Comparison of ENCODE assay signal across 12 cellular contexts in genomic region chr11:10762185-10762584, GRCh38. TPM values are rescaled to one million over a fixed set of nuclear protein-coding genes. Genes with fewer than 3 reads are reported as not detected.
DNase-seq lines count a peak whose midpoint lies in the region; ATAC-seq and TF ChIP-seq lines count a peak whose summit lies in the region.
"Had no signal": no experiment of that assay in that cellular context is flagged by ENCODE, and none has a peak within 500 bp of the region (broad histone marks: within the 10 kb centered on the region; RNA-seq: fewer than 3 reads in every experiment).

No MANE protein-coding gene starts in this region.

- CTCF ChIA-PET in MCF 10A (lab: Yijun Ruan, JAX): interaction anchor here (1.0 to 7.7 kb wide), 3 partner anchors 8 to 265 kb away, joined by 3 to 66 read pairs (median 5); no protein-coding TSS in a partner anchor

- POLR2A ChIA-PET in MCF 10A (lab: Yijun Ruan, JAX): interaction anchor here (1.1 to 1.2 kb wide), 2 partner anchors 8 to 11 kb away, joined by 3 read pairs; partner anchors contain the start of gene CTR9

- ATAC-seq in GM19035 (IDR thresholded peaks at IDR 0.05; ENCODE audit: unreplicated experiment): peak; percentile 85
- peak; percentile 91 for ATAC-seq in HG02610 (IDR thresholded peaks at IDR 0.05; ENCODE audit: unreplicated experiment)
- ATAC-seq in HG03520 (IDR thresholded peaks at IDR 0.05; ENCODE audit: unreplicated experiment): peak; percentile 76
- ATAC-seq: natural killer cell had no signal

- TF ChIP-seq POLR2A in testis (IDR thresholded peaks at IDR 0.05): no peak

- TF ChIP-seq CTCF in MCF 10A (IDR thresholded peaks at IDR 0.05; ENCODE audit: unreplicated experiment): no peak
- no peak for TF ChIP-seq CTCF in testis (IDR thresholded peaks at IDR 0.05)

- H3K27ac ChIP-seq in testis: no peak overlapping the region

- H3K9me3 ChIP-seq in testis: no peaks in the 10 kb centered on the region

- H3K4me3 Mint-ChIP-seq in MCF 10A (ENCODE audit: unreplicated experiment): no peak overlapping the region
- H3K4me3 Mint-ChIP-seq: natural killer cell, type B pancreatic cell had no signal

- H3K36me3 ChIP-seq in testis (ENCODE audit: low read depth, missing control alignments): no peaks in the 10 kb centered on the region

- DNase-seq in germinal center (ENCODE audit: low spot score) (peak; percentile 21), LoVo (ENCODE audit: low spot score) (no peak), MCF 10A (ENCODE audit: unreplicated experiment) (no peak), testis (no peak)
- no peak for DNase-seq in stimulated activated CD8-positive, alpha-beta memory T cell treated with anti-CD3 and anti-CD28 coated beads, Interleukin-4, amount 100 ng/mL, for 48 hours
- DNase-seq: natural killer cell; NCI-H774; stimulated activated CD4-positive, alpha-beta T cell treated with anti-CD3 and anti-CD28 coated beads, Interleukin-1b, Interleukin-23, amount 100 ng/mL, for 48 hours had no signal

- H3K27me3 Mint-ChIP-seq in MCF 10A (ENCODE audit: insufficient read depth, unreplicated experiment): no peaks in the 10 kb centered on the region
- H3K27me3 Mint-ChIP-seq: type B pancreatic cell had no signal

- H3K4me1 ChIP-seq in testis: no peaks in the 10 kb centered on the region

- H3K4me1 Mint-ChIP-seq in MCF 10A (ENCODE audit: insufficient read depth, unreplicated experiment): no peaks in the 10 kb centered on the region

- no peak overlapping the region for H3K4me3 ChIP-seq in testis

- BruUV-seq in MCF 10A (replicated peaks; lab: Mats Ljungman, UMichigan): no TSS peak

- no peaks in the 10 kb centered on the region for H3K9me3 Mint-ChIP-seq in MCF 10A (ENCODE audit: unreplicated experiment)
- H3K9me3 Mint-ChIP-seq: natural killer cell, type B pancreatic cell had no signal

- no peaks in the 10 kb centered on the region for H3K27me3 ChIP-seq in testis

- H3K36me3 Mint-ChIP-seq in MCF 10A (ENCODE audit: insufficient read depth, unreplicated experiment): peaks cover 2% of the 10 kb centered on the region

- intact Hi-C loops in MCF 10A (cut with micrococcal nuclease) (no loop called here), testis (cut with DNase I; ENCODE audit: low total_unique reads) (no loop called here)

- H3K27ac Mint-ChIP-seq in MCF 10A (ENCODE audit: low read depth, unreplicated experiment): no peak overlapping the region
- H3K27ac Mint-ChIP-seq: natural killer cell, type B pancreatic cell had no signal

RNA-seq across cellular contexts. Expression of gene CTR9, which starts 11.1 kb away (rescaled TPM):
- 25.8 and 28.8 TPM in 2 replicates for total RNA-seq in MCF 10A (2022)
- total RNA-seq in testis: 10 to 100 TPM; 47.3 to 50.9 TPM
- 48.6 TPM for polyA plus RNA-seq in testis (ENCODE audit: insufficient read depth, low read depth, low replicate concordance)

RNA-seq across cellular contexts. Expression of gene EIF4G2, which starts 46.5 kb away (rescaled TPM):
- total RNA-seq in MCF 10A (2022) (573 and 817 TPM in 2 replicates), testis (100 to 1,000 TPM; 451 to 519 TPM)
- polyA plus RNA-seq in testis (ENCODE audit: insufficient read depth, low read depth, low replicate concordance): 501 TPM
